In genomic region chr3:50372349-50372748, GRCh38 we compare ENCODE assay signal across 14 cellular contexts. TPM values are rescaled to one million over a fixed set of nuclear protein-coding genes. Genes with fewer than 3 reads are reported as not detected.
DNase-seq lines count a peak whose midpoint lies in the region; ATAC-seq, FAIRE-seq and TF ChIP-seq lines count a peak whose summit lies in the region.
"Had no signal": no experiment of that assay in that cellular context is flagged by ENCODE, and none has a peak within 500 bp of the region (broad histone marks: within the 10 kb centered on the region; RNA-seq: fewer than 3 reads in every experiment).

No MANE protein-coding gene starts in this region.

- H2AFZ ChIP-seq in K562 (ENCODE audit: low read depth, low read length): no peak overlapping the region

- H4K20me1 ChIP-seq in K562 (replicated peaks; ENCODE audit: control insufficient read depth, insufficient read depth, low read length): no peaks in the 10 kb centered on the region

- TF ChIP-seq POLR2A in K562 (conservative IDR thresholded peaks at IDR 0.05): no peak

- H3K4me2 ChIP-seq in K562 (ENCODE audit: insufficient read depth, low read length): no peak overlapping the region

- H3K9ac ChIP-seq in K562 (ENCODE audit: insufficient read depth in 1 of 2, low read depth in 2 of 2, low read length in 2 of 2): peak overlapping the region in 1 of 2 experiments; percentile 71; a peak in 2 of 4 replicates

- WGBS in K562 (ENCODE audit: insufficient coverage, low coverage, missing lambda C conversion rate): 6% methylated on average over 8 of the region's 8 CpGs

- in situ Hi-C loops in K562 (cut with MboI): no loop called here
- in situ Hi-C loops in brain microvascular endothelial cell (cut with HindIII; ENCODE audit: low pct_ligation_motif_present, low sequenced_read_pairs): no loop called here

- POLR2A ChIA-PET in K562 (lab: Yijun Ruan, JAX): no interaction called here

- H3K27ac ChIP-seq in K562 (ENCODE audit: extremely low read depth, low read depth, low read length) (no peak overlapping the region), brain microvascular endothelial cell (no peak overlapping the region)
- H3K27ac ChIP-seq: 22Rv1, SJCRH30, skin epidermis had no signal

- H3K36me3 ChIP-seq in K562 (ENCODE audit: control insufficient read depth, insufficient read depth, low read length) (no peaks in the 10 kb centered on the region), brain microvascular endothelial cell (replicated peaks) (no peaks in the 10 kb centered on the region)
- H3K36me3 ChIP-seq: SJCRH30 had no signal

- peaks cover 13 to 41% of the 10 kb centered on the region in 2 experiments; a peak in 4 of 5 replicates for H3K4me1 ChIP-seq in K562 (replicated peaks in 1 of 2; ENCODE audit: control insufficient read depth in 2 of 2, insufficient read depth in 2 of 2, low read length in 2 of 2)
- H3K4me1 ChIP-seq: SJCRH30 had no signal

- no peaks in the 10 kb centered on the region for H3K9me3 Mint-ChIP-seq in activated T-cell treated with anti-CD3 and anti-CD28 coated beads, Interleukin-2, amount 50 U/mL, for 24 hours
- H3K9me3 Mint-ChIP-seq: IgD-negative memory B cell had no signal

- H3K9me3 ChIP-seq in K562 (replicated peaks; ENCODE audit: control insufficient read depth, insufficient read depth, low read depth, low read length): no peaks in the 10 kb centered on the region
- H3K9me3 ChIP-seq: SJCRH30 had no signal

- DNase-seq in DMS 273 (lab: John Stamatoyannopoulos, UW; ENCODE audit: unreplicated experiment) (peak; percentile 68), DMS 273 treated with DMSO at 0.1 percent for 48 hours (lab: John Stamatoyannopoulos, UW) (no peak), NCI-H2227 (lab: John Stamatoyannopoulos, UW; ENCODE audit: unreplicated experiment) (peak; percentile 37), K562 (ENCODE audit: extremely low read depth in 1 of 4, low spot score in 3 of 4) (peak; percentile 60 to 70 (median 66)), retina (peak; percentile 49), brain microvascular endothelial cell (no peak), cortex of kidney (lab: John Stamatoyannopoulos, UW) (no peak)
- DNase-seq in activated T-cell treated with anti-CD3 and anti-CD28 coated beads, Interleukin-2, amount 50 U/mL, for 24 hours: no peak
- DNase-seq: activated CD8-positive, alpha-beta memory T cell treated with anti-CD3 and anti-CD28 coated beads, Interleukin-2, amount 50 U/mL, for 4 hours had no signal

- CTCF ChIA-PET in K562 (lab: Yijun Ruan, JAX; ENCODE audit: low intra/inter-chr PET ratio): no interaction called here

- no peak overlapping the region for H3K27ac Mint-ChIP-seq in activated T-cell treated with anti-CD3 and anti-CD28 coated beads, Interleukin-2, amount 50 U/mL, for 24 hours
- H3K27ac Mint-ChIP-seq: IgD-negative memory B cell had no signal

- H3K4me1 Mint-ChIP-seq in activated T-cell treated with anti-CD3 and anti-CD28 coated beads, Interleukin-2, amount 50 U/mL, for 24 hours (ENCODE audit: low read depth): peaks cover 6% of the 10 kb centered on the region

- FAIRE-seq in K562 (lab: Jason Lieb, UNC): peak; percentile 78

- H3K36me3 Mint-ChIP-seq in activated T-cell treated with anti-CD3 and anti-CD28 coated beads, Interleukin-2, amount 50 U/mL, for 24 hours (ENCODE audit: low read depth): no peaks in the 10 kb centered on the region
- H3K36me3 Mint-ChIP-seq: IgD-negative memory B cell had no signal

- no peak for TF ChIP-seq RAD21 in K562 (CRISPR knock-in tag; conservative IDR thresholded peaks at IDR 0.05 in 1 of 2, IDR thresholded peaks at IDR 0.05 in 1 of 2)

- H3K27me3 ChIP-seq in K562 (ENCODE audit: control insufficient read depth in 2 of 2, insufficient read depth in 2 of 2, low read length in 2 of 2): no peaks in the 10 kb centered on the region
- H3K27me3 ChIP-seq in brain microvascular endothelial cell (replicated peaks): no peaks in the 10 kb centered on the region

- peak; percentile 69 for ATAC-seq in K562

- intact Hi-C loops in K562 (cut with micrococcal nuclease): loop anchor here (5.0 kb wide), 1 partner anchor 170 kb away; no protein-coding TSS in a partner anchor

- no peaks in the 10 kb centered on the region for H3K9me1 ChIP-seq in K562 (ENCODE audit: control insufficient read depth, insufficient read depth, low read length)

- no peaks in the 10 kb centered on the region for H3K27me3 Mint-ChIP-seq in activated T-cell treated with anti-CD3 and anti-CD28 coated beads, Interleukin-2, amount 50 U/mL, for 24 hours

- no peak overlapping the region for H3K4me3 ChIP-seq in K562
- no peak overlapping the region for H3K4me3 ChIP-seq in brain microvascular endothelial cell (ENCODE audit: low read depth, low read length)
- H3K4me3 ChIP-seq: lung, SJCRH30, skin epidermis had no signal

- no peak for TF ChIP-seq EP300 in K562 (IDR thresholded peaks at IDR 0.05; ENCODE audit: low read length)

- H3K4me3 Mint-ChIP-seq in activated T-cell treated with anti-CD3 and anti-CD28 coated beads, Interleukin-2, amount 50 U/mL, for 24 hours: no peak overlapping the region
- H3K4me3 Mint-ChIP-seq: IgD-negative memory B cell had no signal

- TF ChIP-seq CTCF in K562 (IDR thresholded peaks at IDR 0.05 in 2 of 3, conservative IDR thresholded peaks at IDR 0.05 in 1 of 3; ENCODE audit: insufficient read depth in 2 of 3, low read depth in 1 of 3, low read length in 3 of 3): no peak
- TF ChIP-seq CTCF in brain microvascular endothelial cell (IDR thresholded peaks at IDR 0.05; ENCODE audit: low read depth, low read length, missing control alignments): no peak

- no peaks in the 10 kb centered on the region for H3K79me2 ChIP-seq in K562 (ENCODE audit: control insufficient read depth, insufficient read depth, low read length)

- no TSS peak for BruUV-seq in K562 (replicated peaks; lab: Mats Ljungman, UMichigan)

RNA-seq across cellular contexts. Expression of gene TMEM115, which starts 13.0 kb away (rescaled TPM):
- total RNA-seq in K562 (2011; cell fraction: chromatin; rRNA removed; ENCODE audit: low replicate concordance): 7.7 and 30.8 TPM in 2 replicates
- 50.7 and 57.4 TPM in 2 replicates for total RNA-seq in K562 (2011; cell fraction: nucleolus; rRNA removed)
- total RNA-seq in K562 (2011; cell fraction: nucleoplasm; rRNA removed): 23.5 and 25.0 TPM in 2 replicates
- total RNA-seq in K562 (2014; rRNA removed) (26.9 and 31.3 TPM in 2 replicates), K562 (2014; rRNA removed; fragmentation: Illumina TruSeq; extraction: Trizol) (4.0 and 5.9 TPM in 2 replicates), K562 (2015; rRNA removed; fragmentation: Illumina TruSeq; extraction: Trizol) (14.1 and 14.4 TPM in 2 replicates), K562 (2021) (22.5 and 24.8 TPM in 2 replicates)
- polyA plus RNA-seq in K562 (2011; rRNA removed) (8.3 and 13.0 TPM in 2 replicates), K562 (2014; fragmentation: Illumina TruSeq; extraction: Trizol) (16.3 and 16.5 TPM in 2 replicates), K562 (2014; fragmentation: Nextera tagmentation; extraction: Ambion mirVana) (1 to 10 TPM; 1.6 to 2.7 TPM), K562 (2014; rRNA removed) (17.1 and 17.3 TPM in 2 replicates)
- 15.9 and 36.8 TPM in 2 replicates for polyA plus RNA-seq in K562 (2011; cell fraction: cytosol; rRNA removed)
- 16.0 and 23.4 TPM in 2 replicates for polyA plus RNA-seq in K562 (2011; cell fraction: nucleus; rRNA removed)
- polyA plus RNA-seq in K562 (2012): 14.7 and 19.4 TPM in 2 replicates
- polyA minus RNA-seq in K562 (2011; rRNA and poly(A)+ RNA removed): 5.6 and 7.9 TPM in 2 replicates
- 11.5 and 13.2 TPM in 2 replicates for polyA minus RNA-seq in K562 (2011; cell fraction: cytosol; rRNA and poly(A)+ RNA removed)
- polyA minus RNA-seq in K562 (2011; cell fraction: nucleus; rRNA and poly(A)+ RNA removed): 14.7 and 15.9 TPM in 2 replicates

RNA-seq across cellular contexts. Expression of gene CYB561D2, which starts 21.7 kb away (rescaled TPM):
- total RNA-seq in K562 (2011; cell fraction: chromatin; rRNA removed; ENCODE audit: low replicate concordance): 5.4 and 28.5 TPM in 2 replicates
- 35.3 and 36.0 TPM in 2 replicates for total RNA-seq in K562 (2011; cell fraction: nucleolus; rRNA removed)
- 16.8 and 20.9 TPM in 2 replicates for total RNA-seq in K562 (2011; cell fraction: nucleoplasm; rRNA removed)
- total RNA-seq in K562 (2014; rRNA removed) (13.8 and 18.8 TPM in 2 replicates), K562 (2014; rRNA removed; fragmentation: Illumina TruSeq; extraction: Trizol) (5.1 and 8.9 TPM in 2 replicates), K562 (2015; rRNA removed; fragmentation: Illumina TruSeq; extraction: Trizol) (9.4 and 10.0 TPM in 2 replicates), K562 (2021) (13.6 and 15.1 TPM in 2 replicates)
- polyA plus RNA-seq in K562 (2011; rRNA removed) (12.3 and 15.3 TPM in 2 replicates), K562 (2014; fragmentation: Illumina TruSeq; extraction: Trizol) (6.4 and 10.0 TPM in 2 replicates), K562 (2014; fragmentation: Nextera tagmentation; extraction: Ambion mirVana) (1 to 10 TPM; 4.2 to 9.1 TPM), K562 (2014; rRNA removed) (13.6 and 16.6 TPM in 2 replicates)
- polyA plus RNA-seq in K562 (2011; cell fraction: cytosol; rRNA removed): 21.5 and 40.7 TPM in 2 replicates
- 15.0 and 24.7 TPM in 2 replicates for polyA plus RNA-seq in K562 (2011; cell fraction: nucleus; rRNA removed)
- 14.0 and 15.3 TPM in 2 replicates for polyA plus RNA-seq in K562 (2012)
- 4.6 and 8.9 TPM in 2 replicates for polyA minus RNA-seq in K562 (2011; rRNA and poly(A)+ RNA removed)
- 6.6 and 8.0 TPM in 2 replicates for polyA minus RNA-seq in K562 (2011; cell fraction: cytosol; rRNA and poly(A)+ RNA removed)
- polyA minus RNA-seq in K562 (2011; cell fraction: nucleus; rRNA and poly(A)+ RNA removed): 7.5 and 8.1 TPM in 2 replicates

RNA-seq across cellular contexts. Expression of gene NPRL2, which starts 21.8 kb away (rescaled TPM):
- 31.9 and 82.5 TPM in 2 replicates for total RNA-seq in K562 (2011; cell fraction: chromatin; rRNA removed; ENCODE audit: low replicate concordance)
- 54.7 and 55.0 TPM in 2 replicates for total RNA-seq in K562 (2011; cell fraction: nucleolus; rRNA removed)
- 34.4 and 38.9 TPM in 2 replicates for total RNA-seq in K562 (2011; cell fraction: nucleoplasm; rRNA removed)
- 23.1 and 35.9 TPM in 2 replicates for total RNA-seq in K562 (2014; rRNA removed)
- total RNA-seq in K562 (2014; rRNA removed; fragmentation: Illumina TruSeq; extraction: Trizol): 14.9 and 17.4 TPM in 2 replicates
- 18.1 and 23.1 TPM in 2 replicates for total RNA-seq in K562 (2015; rRNA removed; fragmentation: Illumina TruSeq; extraction: Trizol)
- 17.6 and 25.4 TPM in 2 replicates for total RNA-seq in K562 (2021)
- 40.4 and 47.7 TPM in 2 replicates for polyA plus RNA-seq in K562 (2011; rRNA removed)
- polyA plus RNA-seq in K562 (2011; cell fraction: cytosol; rRNA removed): 43.2 and 60.1 TPM in 2 replicates
- 134 and 144 TPM in 2 replicates for polyA plus RNA-seq in K562 (2011; cell fraction: nucleus; rRNA removed)
- 21.5 and 25.0 TPM in 2 replicates for polyA plus RNA-seq in K562 (2012)
- polyA plus RNA-seq in K562 (2014; fragmentation: Illumina TruSeq; extraction: Trizol): 23.2 and 24.4 TPM in 2 replicates
- polyA plus RNA-seq in K562 (2014; fragmentation: Nextera tagmentation; extraction: Ambion mirVana): 10 to 100 TPM; 27.5 to 40.4 TPM
- polyA plus RNA-seq in K562 (2014; rRNA removed): 26.0 and 33.8 TPM in 2 replicates
- 26.6 and 39.0 TPM in 2 replicates for polyA minus RNA-seq in K562 (2011; rRNA and poly(A)+ RNA removed)
- 14.7 and 14.8 TPM in 2 replicates for polyA minus RNA-seq in K562 (2011; cell fraction: cytosol; rRNA and poly(A)+ RNA removed)
- 22.8 and 39.8 TPM in 2 replicates for polyA minus RNA-seq in K562 (2011; cell fraction: nucleus; rRNA and poly(A)+ RNA removed)

RNA-seq across cellular contexts. Expression of gene ZMYND10, which starts 26.8 kb away (rescaled TPM):
- total RNA-seq in K562 (2011; cell fraction: chromatin; rRNA removed; ENCODE audit: low replicate concordance): 4.5 and 12.0 TPM in 2 replicates
- total RNA-seq in K562 (2011; cell fraction: nucleolus; rRNA removed): 9.2 and 9.7 TPM in 2 replicates
- 4.2 and 5.0 TPM in 2 replicates for total RNA-seq in K562 (2011; cell fraction: nucleoplasm; rRNA removed)
- total RNA-seq in K562 (2014; rRNA removed) (2.7 and 2.8 TPM in 2 replicates), K562 (2014; rRNA removed; fragmentation: Illumina TruSeq; extraction: Trizol) (0.35 and 0.51 TPM in 2 replicates), K562 (2015; rRNA removed; fragmentation: Illumina TruSeq; extraction: Trizol) (0.36 and 0.60 TPM in 2 replicates), K562 (2021) (1.1 and 1.3 TPM in 2 replicates)
- polyA plus RNA-seq in K562 (2011; rRNA removed) (0.93 and 2.8 TPM in 2 replicates), K562 (2014; fragmentation: Illumina TruSeq; extraction: Trizol) (0.46 and 0.70 TPM in 2 replicates), K562 (2014; fragmentation: Nextera tagmentation; extraction: Ambion mirVana) (under 1 TPM; 0.20 to 0.29 TPM), K562 (2014; rRNA removed) (0.88 TPM in 2 replicates)
- polyA plus RNA-seq in K562 (2011; cell fraction: cytosol; rRNA removed): 1.1 and 1.7 TPM in 2 replicates
- 9.1 and 11.3 TPM in 2 replicates for polyA plus RNA-seq in K562 (2011; cell fraction: nucleus; rRNA removed)
- 0.99 and 1.8 TPM in 2 replicates for polyA plus RNA-seq in K562 (2012)
- polyA minus RNA-seq in K562 (2011; rRNA and poly(A)+ RNA removed): 0.30 and 0.35 TPM in 2 replicates
- not detected in 2 replicates for polyA minus RNA-seq in K562 (2011; cell fraction: cytosol; rRNA and poly(A)+ RNA removed)
- polyA minus RNA-seq in K562 (2011; cell fraction: nucleus; rRNA and poly(A)+ RNA removed): 1.5 and 3.0 TPM in 2 replicates
- polyA plus RNA-seq: IgD-negative memory B cell had no signal

RNA-seq across cellular contexts. Expression of gene RASSF1, which starts 31.7 kb away (rescaled TPM):
- total RNA-seq in K562 (2011; cell fraction: chromatin; rRNA removed; ENCODE audit: low replicate concordance): 39.9 and 84.0 TPM in 2 replicates
- total RNA-seq in K562 (2011; cell fraction: nucleolus; rRNA removed): 79.0 and 79.5 TPM in 2 replicates
- 56.5 and 60.1 TPM in 2 replicates for total RNA-seq in K562 (2011; cell fraction: nucleoplasm; rRNA removed)
- 38.6 and 51.1 TPM in 2 replicates for total RNA-seq in K562 (2014; rRNA removed)
- total RNA-seq in K562 (2014; rRNA removed; fragmentation: Illumina TruSeq; extraction: Trizol): 14.5 and 15.3 TPM in 2 replicates
- total RNA-seq in K562 (2015; rRNA removed; fragmentation: Illumina TruSeq; extraction: Trizol): 22.1 and 24.6 TPM in 2 replicates
- 32.5 and 32.9 TPM in 2 replicates for total RNA-seq in K562 (2021)
- polyA plus RNA-seq in K562 (2011; rRNA removed): 57.1 and 75.8 TPM in 2 replicates
- polyA plus RNA-seq in K562 (2011; cell fraction: cytosol; rRNA removed): 67.7 and 69.8 TPM in 2 replicates
- 96.6 and 97.5 TPM in 2 replicates for polyA plus RNA-seq in K562 (2011; cell fraction: nucleus; rRNA removed)
- polyA plus RNA-seq in K562 (2012): 31.0 and 45.4 TPM in 2 replicates
- polyA plus RNA-seq in K562 (2014; fragmentation: Illumina TruSeq; extraction: Trizol): 22.8 and 27.7 TPM in 2 replicates
- 1 to 10 TPM; 3.6 to 7.0 TPM for polyA plus RNA-seq in K562 (2014; fragmentation: Nextera tagmentation; extraction: Ambion mirVana)
- polyA plus RNA-seq in K562 (2014; rRNA removed): 50.8 and 56.8 TPM in 2 replicates
- 15.3 and 20.9 TPM in 2 replicates for polyA minus RNA-seq in K562 (2011; rRNA and poly(A)+ RNA removed)
- polyA minus RNA-seq in K562 (2011; cell fraction: cytosol; rRNA and poly(A)+ RNA removed): 18.1 and 21.2 TPM in 2 replicates
- 22.6 and 30.2 TPM in 2 replicates for polyA minus RNA-seq in K562 (2011; cell fraction: nucleus; rRNA and poly(A)+ RNA removed)

Comparison
In these comparisons a context has a peak if more than half of its experiments do, and no peak if none do; other contexts are left out.
1. DNase-seq: peak in DMS 273 (single experiment), NCI-H2227 (single experiment), K562 (4 of 4) and retina (single experiment); none in DMS 273 treated with DMSO at 0.1 percent for 48 hours (single experiment), brain microvascular endothelial cell (single experiment), activated T-cell treated with anti-CD3 and anti-CD28 coated beads, Interleukin-2, amount 50 U/mL, for 24 hours (single experiment) and cortex of kidney (single experiment).